In the genomic region with DNA sequence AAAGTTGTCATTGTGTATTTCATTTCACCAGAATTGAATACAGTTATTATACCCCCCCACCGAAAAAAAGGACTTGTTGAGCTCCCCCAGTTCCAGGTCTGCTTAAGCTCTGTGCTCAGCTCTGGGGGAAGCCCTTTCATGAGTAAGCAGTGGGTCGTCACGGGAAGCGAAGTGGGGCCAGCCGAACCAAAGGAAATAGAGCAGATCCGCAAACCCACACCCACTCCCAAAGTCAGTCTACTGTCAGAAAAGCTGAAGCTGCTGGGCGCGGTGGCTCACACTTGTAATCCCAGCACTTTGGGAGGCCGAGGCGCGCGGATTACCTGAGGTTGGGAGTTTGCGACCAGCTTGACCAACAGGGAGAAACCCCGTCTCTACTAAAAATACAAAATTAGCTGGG, we compare ENCODE assay signal across 12 cellular contexts.
"Had no signal": no experiment of that assay in that cellular context is flagged by ENCODE, and none has a peak within 500 bp of the region (broad histone marks: within the 10 kb centered on the region; RNA-seq: fewer than 3 reads in every experiment).

No MANE protein-coding gene starts in this region.

- H2AFZ ChIP-seq: hepatocyte had no signal

- H3K4me3 Mint-ChIP-seq: naive thymus-derived CD4-positive, alpha-beta T cell; type B pancreatic cell had no signal

- H3K9me3 Mint-ChIP-seq: naive thymus-derived CD4-positive, alpha-beta T cell; type B pancreatic cell had no signal

- H3K36me3 Mint-ChIP-seq: type B pancreatic cell had no signal

- H3K27ac ChIP-seq: epithelial cell of prostate, hepatocyte had no signal

- H3K4me3 ChIP-seq: hepatocyte had no signal

- H3K27ac Mint-ChIP-seq: type B pancreatic cell had no signal

- H3K4me2 ChIP-seq: hepatocyte had no signal

- DNase-seq: activated CD4-positive, alpha-beta T cell treated with anti-CD3 and anti-CD28 coated beads, Interleukin-2, amount 50 U/mL, for 48 hours; activated CD4-positive, CD25-positive, alpha-beta regulatory T cell treated with anti-CD3 and anti-CD28 coated beads, Interleukin-2, amount 50 U/mL, for 72 hours; effector CD8-positive, alpha-beta T cell; kidney; naive thymus-derived CD4-positive, alpha-beta T cell; right cardiac atrium; stimulated activated CD4-positive, alpha-beta T cell treated with anti-CD3 and anti-CD28 coated beads, Interleukin-1b, Interleukin-23, amount 100 ng/mL, for 48 hours; stimulated activated naive CD4-positive, alpha-beta T cell; substantia nigra had no signal

- H3K79me2 ChIP-seq: hepatocyte had no signal

- H3K27me3 ChIP-seq: hepatocyte had no signal
